16 cellular contexts compared by ENCODE assay signal in genomic region chr13:30985637-30986205, GRCh38. TPM values are rescaled to one million over a fixed set of nuclear protein-coding genes. Genes with fewer than 3 reads are reported as not detected.
A peak's percentile ranks its signal among the peaks of the same experiment; 100 is the strongest.
DNase-seq lines count a peak whose midpoint lies in the region; ATAC-seq and TF ChIP-seq lines count a peak whose summit lies in the region.
"Had no signal": no experiment of that assay in that cellular context is flagged by ENCODE, and none has a peak within 500 bp of the region (broad histone marks: within the 10 kb centered on the region; RNA-seq: fewer than 3 reads in every experiment).

No MANE protein-coding gene starts in this region.

- TF ChIP-seq CTCF in RWPE1 (conservative IDR thresholded peaks at IDR 0.05; ENCODE audit: low read depth) (no peak), epithelial cell of esophagus (IDR thresholded peaks at IDR 0.05; ENCODE audit: insufficient read depth, low read depth, low read length, missing control alignments) (no peak)

- peak; percentile 47 for DNase-seq in GM03348 (ENCODE audit: low spot score)
- peak; percentile 56 for DNase-seq in RWPE1 (ENCODE audit: low spot score)
- DNase-seq in epithelial cell of esophagus (ENCODE audit: low read depth): peak; percentile 64
- DNase-seq in myocyte (ENCODE audit: low read depth): peak; percentile 12
- no peak for DNase-seq in MG63
- no peak for DNase-seq in DMS 273 treated with DMSO at 0.1 percent for 48 hours (lab: John Stamatoyannopoulos, UW)
- DNase-seq in T-helper 9 cell: no peak
- DNase-seq: activated CD4-positive, alpha-beta T cell treated with anti-CD3 and anti-CD28 coated beads, Interleukin-2, amount 50 U/mL, for 48 hours; C1 segment of cervical spinal cord; DMS79; head of caudate nucleus; naive B cell; psoas muscle; stimulated activated CD8-positive, alpha-beta memory T cell treated with anti-CD3 and anti-CD28 coated beads, Interleukin-4, amount 100 ng/mL, for 48 hours; tibial artery had no signal

- H3K9me3 ChIP-seq in MG63: no peaks in the 10 kb centered on the region
- H3K9me3 ChIP-seq: psoas muscle, tibial artery had no signal

- no peak for ATAC-seq in HG03439 (IDR thresholded peaks at IDR 0.05; ENCODE audit: unreplicated experiment)
- ATAC-seq: psoas muscle had no signal

- no peak overlapping the region for H3K4me3 ChIP-seq in epithelial cell of esophagus (ENCODE audit: low read length)
- H3K4me3 ChIP-seq in MG63: no peak overlapping the region
- H3K4me3 ChIP-seq: psoas muscle, tibial artery had no signal

- CTCF ChIA-PET in RWPE1 (lab: Yijun Ruan, JAX): interaction anchor here (0.9 kb wide), 1 partner anchor 93 kb away, joined by 6 read pairs; no protein-coding TSS in a partner anchor

- no peaks in the 10 kb centered on the region for H3K36me3 ChIP-seq in MG63
- H3K36me3 ChIP-seq: tibial artery had no signal

- H3K27ac ChIP-seq in RWPE1: no peak overlapping the region
- H3K27ac ChIP-seq: psoas muscle, tibial artery had no signal

- H3K27me3 ChIP-seq in MG63: no peaks in the 10 kb centered on the region
- H3K27me3 ChIP-seq: tibial artery had no signal

- POLR2A ChIA-PET in RWPE1 (lab: Yijun Ruan, JAX; ENCODE audit: low non-redundant PET): no interaction called here

RNA-seq across cellular contexts. Expression of gene TEX26, which starts 53.3 kb away (rescaled TPM):
- not detected in 2 replicates for total RNA-seq in myocyte
- polyA plus RNA-seq in myocyte (2012): not detected
- not detected in 2 replicates for total RNA-seq in MG63 (2014; rRNA removed; shearing (Covaris generic); ENCODE audit: low replicate concordance)
- total RNA-seq: psoas muscle had no signal

Comparison
In these comparisons a context has a peak if more than half of its experiments do, and no peak if none do; other contexts are left out.
1. DNase-seq: peak in GM03348 (single experiment), RWPE1 (single experiment), epithelial cell of esophagus (single experiment) and myocyte (single experiment); none in MG63 (single experiment), DMS 273 treated with DMSO at 0.1 percent for 48 hours (single experiment) and T-helper 9 cell (single experiment).